ENCODE assay signal across 8 cellular contexts in genomic region chr7:101099969-101100781, GRCh38. TPM values are rescaled to one million over a fixed set of nuclear protein-coding genes. Genes with fewer than 3 reads are reported as not detected.
DNase-seq lines count a peak whose midpoint lies in the region; ATAC-seq, FAIRE-seq and TF ChIP-seq lines count a peak whose summit lies in the region.

No MANE protein-coding gene starts in this region.

- H3K4me3 ChIP-seq in BJ (ENCODE audit: low read depth, low read length) (no peak overlapping the region), body of pancreas (no peak overlapping the region), iPS-15b (ENCODE audit: low read depth, low read length) (peak overlapping the region; percentile 23), skeletal muscle satellite cell (ENCODE audit: low read length) (peak overlapping the region; percentile 57)

- CTCF ChIA-PET in BJ (lab: Yijun Ruan, JAX) (interaction anchor here (0.6 to 2.9 kb wide), 10 partner anchors 11 to 202 kb away, joined by 3 to 14 read pairs (median 4); partner anchors contain the start of gene SERPINE1), GM10248 (lab: Yijun Ruan, JAX) (interaction anchor here (1.3 to 1.7 kb wide), 3 partner anchors 9 to 44 kb away, joined by 3 to 5 read pairs (median 3); no protein-coding TSS in a partner anchor)

- FAIRE-seq in HTR-8/SVneo (lab: Jason Lieb, UNC) = peak; percentile 38

- POLR2A ChIA-PET in BJ (lab: Charles Lee) (interaction anchor here (0.7 to 1.0 kb wide), 3 partner anchors 27 to 34 kb away, joined by 3 to 9 read pairs (median 5); partner anchors contain the start of gene SERPINE1), GM10248 (lab: Yijun Ruan, JAX) (no interaction called here)

- H3K4me1 ChIP-seq in body of pancreas (peaks cover 11% of the 10 kb centered on the region), iPS-15b (ENCODE audit: control insufficient read depth, insufficient read depth, low read length) (peaks cover 12% of the 10 kb centered on the region), skeletal muscle satellite cell (ENCODE audit: control insufficient read depth, insufficient read depth, low read length) (peaks cover 62% of the 10 kb centered on the region)

- no peak for TF ChIP-seq CTCF in BJ (IDR thresholded peaks at IDR 0.05; ENCODE audit: insufficient read depth, low read depth, low read length)
- no peak for TF ChIP-seq CTCF in body of pancreas (IDR thresholded peaks at IDR 0.05)
- no peak for TF ChIP-seq CTCF in GM10248 (IDR thresholded peaks at IDR 0.05; ENCODE audit: control extremely low read depth, extremely low read depth, low read depth, missing control alignments)

- H3K27me3 ChIP-seq in BJ (ENCODE audit: control insufficient read depth, insufficient read depth, low read length) = no peaks in the 10 kb centered on the region
- no peaks in the 10 kb centered on the region for H3K27me3 ChIP-seq in body of pancreas
- H3K27me3 ChIP-seq in iPS-15b (ENCODE audit: control insufficient read depth, insufficient read depth, low read length) = no peaks in the 10 kb centered on the region
- H3K27me3 ChIP-seq in skeletal muscle satellite cell (ENCODE audit: control insufficient read depth, insufficient read depth, low read length) = no peaks in the 10 kb centered on the region

- intact Hi-C loops in body of pancreas (cut with DNase I) = no loop called here

- no peaks in the 10 kb centered on the region for H3K36me3 ChIP-seq in BJ (ENCODE audit: control insufficient read depth, insufficient read depth, low read length)
- H3K36me3 ChIP-seq in body of pancreas (replicated peaks in 1 of 2; ENCODE audit: insufficient read depth in 1 of 2, low read depth in 2 of 2) = no peaks in the 10 kb centered on the region
- no peaks in the 10 kb centered on the region for H3K36me3 ChIP-seq in iPS-15b (ENCODE audit: control insufficient read depth, insufficient read depth, low read length)
- no peaks in the 10 kb centered on the region for H3K36me3 ChIP-seq in skeletal muscle satellite cell (ENCODE audit: insufficient read depth, low read length)

- peak overlapping the region in 3 of 4 donors; percentile 25 to 49 (median 34) for H3K27ac ChIP-seq in body of pancreas

- TF ChIP-seq POLR2A in body of pancreas (IDR thresholded peaks at IDR 0.05) = peak in 1 of 3 donors; percentile 10

- peak; percentile 96 for DNase-seq in BJ (ENCODE audit: low read depth)
- peak; percentile 82 for DNase-seq in HTR-8/SVneo (ENCODE audit: insufficient read length, low spot score)
- peak; percentile 80 for DNase-seq in SKM-1 (lab: John Stamatoyannopoulos, UW; ENCODE audit: unreplicated experiment)
- DNase-seq in body of pancreas = peak; percentile 86 to 91 (median 88)
- DNase-seq in GM10248 (ENCODE audit: extremely low spot score) = no peak

- 19 to 25% methylated on average over 9 to 26 of the region's 26 CpGs for WGBS in body of pancreas, 2 donors

- H3K9me3 ChIP-seq in body of pancreas = no peaks in the 10 kb centered on the region
- H3K9me3 ChIP-seq in iPS-15b (ENCODE audit: control insufficient read depth, insufficient read depth, low read length) = no peaks in the 10 kb centered on the region
- no peaks in the 10 kb centered on the region for H3K9me3 ChIP-seq in skeletal muscle satellite cell (replicated peaks; ENCODE audit: low read length)

- peak overlapping the region; percentile 2 for H3K9ac ChIP-seq in iPS-15b (ENCODE audit: low read depth, low read length)
- H3K9ac ChIP-seq in skeletal muscle satellite cell (ENCODE audit: low read depth, low read length) = peak overlapping the region; percentile 86

- ATAC-seq in body of pancreas = peak; percentile 91
- ATAC-seq in GM21381 (IDR thresholded peaks at IDR 0.05; ENCODE audit: unreplicated experiment) = no peak

- H3K4me2 ChIP-seq in skeletal muscle satellite cell (ENCODE audit: low read length) = peak overlapping the region; percentile 72

RNA-seq across cellular contexts. Expression of gene TRIM56, which starts 14.9 kb away (rescaled TPM):
- polyA plus RNA-seq in BJ (2011; rRNA removed) = 3.2 and 4.9 TPM in 2 replicates
- polyA minus RNA-seq in BJ (2011; rRNA and poly(A)+ RNA removed) = 6.1 and 9.2 TPM in 2 replicates
- total RNA-seq in body of pancreas = 10 to 100 TPM; 13.5 to 19.4 TPM
- total RNA-seq in skeletal muscle satellite cell (2012; rRNA removed) = 8.3 and 8.4 TPM in 2 replicates

RNA-seq across cellular contexts. Expression of gene SERPINE1, which starts 26.7 kb away (rescaled TPM):
- 1,118 and 1,433 TPM in 2 replicates for polyA plus RNA-seq in BJ (2011; rRNA removed)
- polyA minus RNA-seq in BJ (2011; rRNA and poly(A)+ RNA removed) = 651 and 1,176 TPM in 2 replicates
- 10 to 100 TPM; 20.2 to 36.3 TPM for total RNA-seq in body of pancreas
- total RNA-seq in skeletal muscle satellite cell (2012; rRNA removed) = 1,333 and 2,370 TPM in 2 replicates

RNA-seq across cellular contexts. Expression of gene AP1S1, which starts 54.1 kb away (rescaled TPM):
- polyA plus RNA-seq in BJ (2011; rRNA removed) = 186 and 270 TPM in 2 replicates
- polyA minus RNA-seq in BJ (2011; rRNA and poly(A)+ RNA removed) = 30.8 and 56.0 TPM in 2 replicates
- total RNA-seq in body of pancreas = 10 to 100 TPM; 12.2 to 23.6 TPM
- total RNA-seq in skeletal muscle satellite cell (2012; rRNA removed) = 160 and 168 TPM in 2 replicates

Comparison
In these comparisons a context has a peak if more than half of its experiments do, and no peak if none do; other contexts are left out.
1. H3K4me3 ChIP-seq: peak in iPS-15b (single experiment) and skeletal muscle satellite cell (single experiment); none in BJ (single experiment) and body of pancreas (0 of 2).